5 cellular contexts compared by ENCODE assay signal in the genomic region with DNA sequence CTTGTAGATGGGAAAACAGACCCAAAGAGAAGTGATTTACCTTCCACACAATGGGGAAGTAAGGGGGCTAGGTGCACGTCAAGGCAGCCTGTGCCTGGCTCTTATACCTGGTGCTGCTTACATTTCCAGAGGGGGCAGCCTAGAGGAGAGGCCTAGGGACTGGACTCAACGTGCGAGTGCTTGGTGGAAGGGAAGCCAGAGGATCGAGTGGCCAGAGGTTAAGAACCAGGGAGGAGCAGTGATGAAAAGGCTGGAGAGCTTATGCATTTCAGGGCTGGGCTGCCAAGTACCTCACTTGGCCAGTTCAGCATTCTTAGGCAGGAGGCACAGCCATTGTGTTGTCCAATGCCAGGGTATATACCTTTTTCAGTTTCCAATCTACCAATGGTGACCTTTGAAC. TPM values are rescaled to one million over a fixed set of nuclear protein-coding genes. Genes with fewer than 3 reads are reported as not detected.
"Had no signal": no experiment of that assay in that cellular context is flagged by ENCODE, and none has a peak within 500 bp of the region (broad histone marks: within the 10 kb centered on the region; RNA-seq: fewer than 3 reads in every experiment).

No MANE protein-coding gene starts in this region.

RNA-seq across cellular contexts. Expression of a gene that starts 30.3 kb away (rescaled TPM):
- total RNA-seq: GM23248, H1, H9, HT1080, IMR-90 had no signal
- polyA plus RNA-seq: GM23248, IMR-90 had no signal

RNA-seq across cellular contexts. Expression of a gene that starts 58.4 kb away (rescaled TPM):
- total RNA-seq: GM23248 had no signal
- polyA plus RNA-seq: GM23248 had no signal
